ENCODE assay signal across 8 cellular contexts in the genomic region with DNA sequence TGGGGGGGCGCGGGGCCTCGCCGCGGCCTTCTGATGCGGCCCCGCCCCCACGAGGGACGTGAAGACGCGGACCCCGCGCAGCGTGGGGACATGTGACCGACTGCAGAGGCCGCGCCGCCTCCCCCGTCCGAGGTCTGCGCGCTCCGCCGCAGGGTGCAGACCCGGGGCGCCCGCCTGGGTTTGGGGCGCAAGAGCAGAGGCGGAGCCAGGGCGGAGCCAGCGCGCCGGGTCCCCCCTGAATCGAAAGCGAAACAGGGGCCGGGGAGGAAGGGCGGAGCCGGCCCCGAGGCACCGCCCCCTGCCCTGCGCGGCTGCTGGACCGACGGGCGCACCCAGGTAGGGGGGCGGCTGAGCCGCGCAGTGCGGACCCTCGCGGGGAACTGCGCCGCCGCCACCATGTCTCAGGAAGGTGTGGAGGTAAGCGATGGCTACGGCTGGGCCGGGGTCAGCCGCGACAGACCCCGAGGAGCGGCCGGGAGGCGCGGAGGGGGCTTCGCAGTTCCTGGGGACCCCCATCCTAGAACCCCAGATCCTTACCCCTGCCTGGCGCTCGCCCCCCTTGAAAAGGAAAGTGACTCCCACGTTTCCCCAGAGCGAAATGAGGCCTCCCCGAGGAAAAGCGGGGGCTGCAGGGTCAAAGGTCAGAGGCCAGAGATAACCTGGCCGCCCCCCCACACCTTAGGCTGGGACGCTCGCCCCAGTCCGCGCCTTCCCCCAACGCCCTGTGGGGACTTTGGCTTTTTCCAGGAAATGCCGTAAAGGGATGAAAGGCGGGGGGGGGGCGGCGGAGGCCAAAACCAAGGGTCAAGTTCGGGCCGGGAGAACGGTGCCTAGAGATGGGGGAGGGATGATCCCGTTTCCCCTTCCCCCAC. TPM values are rescaled to one million over a fixed set of nuclear protein-coding genes. Genes with fewer than 3 reads are reported as not detected.
DNase-seq lines count a peak whose midpoint lies in the region; ATAC-seq and TF ChIP-seq lines count a peak whose summit lies in the region.

SHFL (plus strand) TSS at position 286 of the 872 bp plus-strand sequence; CDS start at position 397, 111 bp downstream.

- H3K27me3 Mint-ChIP-seq in activated T-helper 17 cell treated with anti-CD3 and anti-CD28 coated beads, Interleukin-2, amount 50 U/mL, for 72 hours = no peaks in the 10 kb centered on the region
- no peaks in the 10 kb centered on the region for H3K27me3 Mint-ChIP-seq in natural killer cell (ENCODE audit: low read depth in 2 of 2)
- H3K27me3 Mint-ChIP-seq in stimulated activated naive B cell treated with anti-CD40 and anti-IgM and Interleukin-4, amounts not matched to agents 10 μg/mL and 1 μg/mL and 100 μg/mL, for 72 hours = no peaks in the 10 kb centered on the region

- no peaks in the 10 kb centered on the region for H3K9me3 Mint-ChIP-seq in activated T-helper 17 cell treated with anti-CD3 and anti-CD28 coated beads, Interleukin-2, amount 50 U/mL, for 72 hours
- H3K9me3 Mint-ChIP-seq in natural killer cell = no peaks in the 10 kb centered on the region
- H3K9me3 Mint-ChIP-seq in stimulated activated naive B cell treated with anti-CD40 and anti-IgM and Interleukin-4, amounts not matched to agents 10 μg/mL and 1 μg/mL and 100 μg/mL, for 72 hours = no peaks in the 10 kb centered on the region

- H3K4me1 Mint-ChIP-seq in activated T-helper 17 cell treated with anti-CD3 and anti-CD28 coated beads, Interleukin-2, amount 50 U/mL, for 72 hours = peaks cover 7% of the 10 kb centered on the region
- peaks cover 13 to 19% of the 10 kb centered on the region in 2 donors for H3K4me1 Mint-ChIP-seq in natural killer cell
- H3K4me1 Mint-ChIP-seq in stimulated activated naive B cell treated with anti-CD40 and anti-IgM and Interleukin-4, amounts not matched to agents 10 μg/mL and 1 μg/mL and 100 μg/mL, for 72 hours = peaks cover 9 to 20% of the 10 kb centered on the region in 2 donors

- ATAC-seq in HG03039 (IDR thresholded peaks at IDR 0.05; ENCODE audit: unreplicated experiment) (peak; percentile 70), natural killer cell (peak; percentile 97 to 98 (median 97))
- peak; percentile 97 for ATAC-seq in activated T-helper 17 cell treated with anti-CD3 and anti-CD28 coated beads, Interleukin-2, amount 50 U/mL, for 72 hours (replicated peaks)
- ATAC-seq in stimulated activated naive B cell treated with anti-CD40 and anti-IgM and Interleukin-4, amounts not matched to agents 10 μg/mL and 1 μg/mL and 100 μg/mL, for 72 hours (replicated peaks) = peak; percentile 93 to 94

- H3K36me3 Mint-ChIP-seq in activated T-helper 17 cell treated with anti-CD3 and anti-CD28 coated beads, Interleukin-2, amount 50 U/mL, for 72 hours (ENCODE audit: low read depth) = peaks cover 35% of the 10 kb centered on the region
- H3K36me3 Mint-ChIP-seq in natural killer cell = no peaks in the 10 kb centered on the region
- H3K36me3 Mint-ChIP-seq in stimulated activated naive B cell treated with anti-CD40 and anti-IgM and Interleukin-4, amounts not matched to agents 10 μg/mL and 1 μg/mL and 100 μg/mL, for 72 hours = peaks cover 24 to 28% of the 10 kb centered on the region in 2 donors

- TF ChIP-seq CTCF in natural killer cell (IDR thresholded peaks at IDR 0.05) = no peak

- H3K4me3 Mint-ChIP-seq in activated T-helper 17 cell treated with anti-CD3 and anti-CD28 coated beads, Interleukin-2, amount 50 U/mL, for 72 hours = peak within 1 kb of the TSS; percentile 82
- peak within 1 kb of the TSS; percentile 89 for H3K4me3 Mint-ChIP-seq in natural killer cell
- H3K4me3 Mint-ChIP-seq in stimulated activated naive B cell treated with anti-CD40 and anti-IgM and Interleukin-4, amounts not matched to agents 10 μg/mL and 1 μg/mL and 100 μg/mL, for 72 hours = peak within 1 kb of the TSS; percentile 90 to 92

- intact Hi-C loops in natural killer cell (cut with micrococcal nuclease) = loop anchor here (1.0 kb wide), 1 partner anchor 33 kb away; the partner anchor contains the start of gene EIF3G

- peak; percentile 6 to 24 for DNase-seq in NCI-H2081 (lab: John Stamatoyannopoulos, UW)
- DNase-seq in NCI-H2081 treated with DMSO at 0.1 percent for 48 hours (lab: John Stamatoyannopoulos, UW) = no peak
- peak; percentile 92 for DNase-seq in OCI-M2 (lab: John Stamatoyannopoulos, UW; ENCODE audit: unreplicated experiment)
- peak; percentile 55 for DNase-seq in fibroblast of peridontal ligament (ENCODE audit: extremely low read depth)
- peak; percentile 87 for DNase-seq in natural killer cell
- DNase-seq in stimulated activated naive B cell treated with anti-CD40 and anti-IgM and Interleukin-4, amounts not matched to agents 10 μg/mL and 1 μg/mL and 100 μg/mL, for 72 hours = peak; percentile 77

- peak within 1 kb of the TSS; percentile 76 for H3K27ac Mint-ChIP-seq in activated T-helper 17 cell treated with anti-CD3 and anti-CD28 coated beads, Interleukin-2, amount 50 U/mL, for 72 hours
- H3K27ac Mint-ChIP-seq in natural killer cell = peak within 1 kb of the TSS; percentile 82 to 87
- H3K27ac Mint-ChIP-seq in stimulated activated naive B cell treated with anti-CD40 and anti-IgM and Interleukin-4, amounts not matched to agents 10 μg/mL and 1 μg/mL and 100 μg/mL, for 72 hours = peak within 1 kb of the TSS; percentile 92

RNA-seq across cellular contexts. Expression of gene SHFL, which starts in this region (rescaled TPM):
- 10 to 100 TPM; 52.5 to 65.0 TPM for total RNA-seq in activated T-helper 17 cell treated with anti-CD3 and anti-CD28 coated beads, Interleukin-2, amount 50 U/mL, for 72 hours
- total RNA-seq in natural killer cell = 100 to 1,000 TPM; 107 to 111 (median 107) TPM
